ENCODE assay signal across 11 cellular contexts in the genomic region with DNA sequence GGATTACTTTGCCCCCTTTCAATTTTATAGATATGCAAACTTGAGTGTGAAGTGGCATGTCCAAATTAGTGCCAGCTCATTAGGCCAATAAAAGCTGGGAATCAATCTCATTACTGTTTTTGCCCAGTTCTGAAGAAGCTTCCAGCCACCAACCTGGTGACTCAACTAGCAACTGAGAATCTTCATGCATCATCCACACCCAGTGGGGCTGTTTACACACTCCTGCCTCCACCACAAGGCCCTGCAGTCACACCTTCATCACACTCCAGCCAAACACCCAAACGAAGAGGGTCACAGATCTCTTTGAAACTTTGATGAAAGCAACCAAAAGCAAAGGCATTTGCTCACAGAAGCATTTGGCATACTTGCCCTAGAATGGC. TPM values are rescaled to one million over a fixed set of nuclear protein-coding genes. Genes with fewer than 3 reads are reported as not detected.
DNase-seq lines count a peak whose midpoint lies in the region; ATAC-seq, FAIRE-seq and TF ChIP-seq lines count a peak whose summit lies in the region.
"Had no signal": no experiment of that assay in that cellular context is flagged by ENCODE, and none has a peak within 500 bp of the region (broad histone marks: within the 10 kb centered on the region; RNA-seq: fewer than 3 reads in every experiment).

No MANE protein-coding gene starts in this region.

- H3K27ac Mint-ChIP-seq in endodermal cell = no peak overlapping the region
- H3K27ac Mint-ChIP-seq: natural killer cell had no signal

- H3K36me3 Mint-ChIP-seq in endodermal cell (ENCODE audit: low read depth) = no peaks in the 10 kb centered on the region
- H3K36me3 Mint-ChIP-seq: natural killer cell had no signal

- no peaks in the 10 kb centered on the region for H3K4me1 ChIP-seq in HUES48 (ENCODE audit: control insufficient read depth, insufficient read depth, low read length)
- peaks cover 16% of the 10 kb centered on the region for H3K4me1 ChIP-seq in endodermal cell (ENCODE audit: control insufficient read depth, insufficient read depth, low read length)
- H3K4me1 ChIP-seq in adrenal gland (replicated peaks in 1 of 2) = peaks cover 0 to 13% of the 10 kb centered on the region in 2 donors
- H3K4me1 ChIP-seq in colonic mucosa = no peaks in the 10 kb centered on the region

- FAIRE-seq in GM12892 (lab: Jason Lieb, UNC) = no peak

- peak overlapping the region; percentile 11 for H3K4me3 Mint-ChIP-seq in endodermal cell
- H3K4me3 Mint-ChIP-seq: natural killer cell had no signal

- H3K9me3 Mint-ChIP-seq in endodermal cell = peaks cover 7% of the 10 kb centered on the region
- H3K9me3 Mint-ChIP-seq: natural killer cell had no signal

- TF ChIP-seq CTCF in endodermal cell (conservative IDR thresholded peaks at IDR 0.05) (no peak), adrenal gland (IDR thresholded peaks at IDR 0.05) (no peak), colonic mucosa (IDR thresholded peaks at IDR 0.05) (no peak)

- 60 to 79% methylated on average over 1 of the region's 1 CpG for WGBS in endodermal cell (ENCODE audit: insufficient coverage in 1 of 2, insufficient read length in 1 of 2), 2 experiments
- WGBS in adrenal gland, 4 donors = 64 to 75% (median 69%) methylated on average over 1 of the region's 1 CpG

- H3K4me1 Mint-ChIP-seq in endodermal cell = peaks cover 23% of the 10 kb centered on the region
- H3K4me1 Mint-ChIP-seq: natural killer cell had no signal

- no peaks in the 10 kb centered on the region for H3K36me3 ChIP-seq in HUES48 (ENCODE audit: control insufficient read depth, insufficient read depth, low read length)
- H3K36me3 ChIP-seq in endodermal cell (ENCODE audit: control insufficient read depth, insufficient read depth, low read length) = no peaks in the 10 kb centered on the region
- no peaks in the 10 kb centered on the region for H3K36me3 ChIP-seq in adrenal gland (replicated peaks in 1 of 2)
- H3K36me3 ChIP-seq in colonic mucosa = no peaks in the 10 kb centered on the region

- H3K9ac ChIP-seq in HUES48 (ENCODE audit: low read depth, low read length) (no peak overlapping the region), endodermal cell (ENCODE audit: extremely low read depth, low read length, poor library complexity, severe bottlenecking) (no peak overlapping the region), colonic mucosa (ENCODE audit: low read depth in 2 of 2, low read length in 2 of 2) (no peak overlapping the region)

- intact Hi-C loops in adrenal gland (cut with DNase I) = no loop called here
- intact Hi-C loops in colonic mucosa (cut with DNase I) = no loop called here

- H3K27me3 ChIP-seq in HUES48 (ENCODE audit: control insufficient read depth, insufficient read depth, low read length) (no peaks in the 10 kb centered on the region), endodermal cell (ENCODE audit: control insufficient read depth, insufficient read depth, low read length, poor library complexity, severe bottlenecking) (no peaks in the 10 kb centered on the region), adrenal gland (no peaks in the 10 kb centered on the region), colonic mucosa (no peaks in the 10 kb centered on the region)

- TF ChIP-seq POLR2A in GM12892 (IDR thresholded peaks at IDR 0.05; ENCODE audit: low read depth, low read length) (no peak), adrenal gland (IDR thresholded peaks at IDR 0.05) (no peak)

- peak overlapping the region; percentile 11 for H3K27ac ChIP-seq in HUES48 (ENCODE audit: low read depth, low read length)
- no peak overlapping the region for H3K27ac ChIP-seq in endodermal cell (ENCODE audit: low read depth, low read length)
- H3K27ac ChIP-seq in adrenal gland = peak overlapping the region in 1 of 5 donors; percentile 36
- H3K27ac ChIP-seq in colonic mucosa = no peak overlapping the region

- ATAC-seq in HG03521 (IDR thresholded peaks at IDR 0.05; ENCODE audit: unreplicated experiment) = no peak
- ATAC-seq: natural killer cell had no signal

- DNase-seq in DMS79 (lab: John Stamatoyannopoulos, UW) (peak; percentile 14), endodermal cell (no peak), occipital lobe (lab: John Stamatoyannopoulos, UW) (peak; percentile 8), GM12892 (ENCODE audit: insufficient read length) (no peak), adrenal gland (no peak), colonic mucosa (no peak)
- DNase-seq: natural killer cell, NCI-H1092 treated with DMSO at 0.1 percent for 48 hours, NCI-H774 had no signal

- peaks cover 5% of the 10 kb centered on the region for H3K27me3 Mint-ChIP-seq in endodermal cell (ENCODE audit: insufficient read depth)

- H3K4me3 ChIP-seq in HUES48 (ENCODE audit: low read depth, low read length) (no peak overlapping the region), endodermal cell (ENCODE audit: low read length) (peak overlapping the region; percentile 31), adrenal gland (no peak overlapping the region), colonic mucosa (no peak overlapping the region)

- no peaks in the 10 kb centered on the region for H3K9me3 ChIP-seq in HUES48 (ENCODE audit: control insufficient read depth, insufficient read depth, low read length)
- peaks cover 10% of the 10 kb centered on the region for H3K9me3 ChIP-seq in endodermal cell (ENCODE audit: control insufficient read depth, low read length)
- no peaks in the 10 kb centered on the region for H3K9me3 ChIP-seq in adrenal gland (replicated peaks in 1 of 3)
- H3K9me3 ChIP-seq in colonic mucosa = no peaks in the 10 kb centered on the region

RNA-seq across cellular contexts. Expression of a gene that starts 41.3 kb away (rescaled TPM):
- total RNA-seq in endodermal cell = 10 to 100 TPM; 53.6 to 95.2 TPM
- polyA plus RNA-seq in endodermal cell (2013, experiment 1 of 2) = 21.5 TPM
- polyA plus RNA-seq in endodermal cell (2013, experiment 2 of 2) = 27.6 TPM
- total RNA-seq in occipital lobe = 7.6 TPM
- polyA plus RNA-seq in GM12892 (2012; ENCODE audit: missing spikeins) = 0.08 TPM
- total RNA-seq in adrenal gland = 100 to 1,000 TPM in 1 of 8 donors, 10 to 100 TPM in 7; 44.1 to 108 (median 66.6) TPM
- 10 to 100 TPM; 14.1 to 85.6 (median 17.4) TPM for polyA plus RNA-seq in adrenal gland
- 1 to 10 TPM in 1 of 2 donors, under 1 TPM in 1; 0.67 to 3.2 TPM for total RNA-seq in colonic mucosa

Comparison
In these comparisons a context has a peak if more than half of its experiments do, and no peak if none do; other contexts are left out.
1. DNase-seq: peak in DMS79 (single experiment) and occipital lobe (single experiment); none in endodermal cell (single experiment), GM12892 (single experiment), adrenal gland (0 of 7) and colonic mucosa (single experiment).